ENCODE assay signal across 16 cellular contexts in genomic region chr22:43288807-43289417, GRCh38. TPM values are rescaled to one million over a fixed set of nuclear protein-coding genes. Genes with fewer than 3 reads are reported as not detected.
DNase-seq lines count a peak whose midpoint lies in the region; ATAC-seq, FAIRE-seq and TF ChIP-seq lines count a peak whose summit lies in the region.
"Had no signal": no experiment of that assay in that cellular context is flagged by ENCODE, and none has a peak within 500 bp of the region (broad histone marks: within the 10 kb centered on the region; RNA-seq: fewer than 3 reads in every experiment).

No MANE protein-coding gene starts in this region.

- H3K36me3 ChIP-seq in GM12878 (ENCODE audit: control insufficient read depth in 2 of 2, insufficient read depth in 2 of 2, low read length in 1 of 2) (no peaks in the 10 kb centered on the region), mucosa of descending colon (ENCODE audit: low read depth) (no peaks in the 10 kb centered on the region), thyroid gland (no peaks in the 10 kb centered on the region), Karpas-422 (ENCODE audit: insufficient read depth, low read length) (no peaks in the 10 kb centered on the region)

- H3K4me1 ChIP-seq in GM12878 (ENCODE audit: control insufficient read depth, insufficient read depth, low read length) = no peaks in the 10 kb centered on the region
- H3K4me1 ChIP-seq in mucosa of descending colon (ENCODE audit: low read depth) = peaks cover 5% of the 10 kb centered on the region
- peaks cover 12 to 29% of the 10 kb centered on the region in 2 donors for H3K4me1 ChIP-seq in thyroid gland
- H3K4me1 ChIP-seq in Karpas-422 (ENCODE audit: low read length) = peaks cover 2% of the 10 kb centered on the region; the same call in 1 of the 2 replicates
- H3K4me1 ChIP-seq: body of pancreas had no signal

- RAD21 ChIA-PET in GM12878 (lab: Charles Lee; ENCODE audit: unreplicated experiment) = interaction anchor here (2.3 kb wide), 1 partner anchor 15 kb away, joined by 9 read pairs; no protein-coding TSS in a partner anchor

- no peak overlapping the region for H3K27ac ChIP-seq in GM12878 (ENCODE audit: control insufficient read depth, insufficient read depth)
- H3K27ac ChIP-seq in thyroid gland = peak overlapping the region in 2 of 3 donors; percentile 53 to 58
- H3K27ac ChIP-seq in Karpas-422 (ENCODE audit: low read length) = no peak overlapping the region
- H3K27ac ChIP-seq: body of pancreas, SK-N-MC had no signal

- 55% methylated on average over 12 of the region's 12 CpGs for WGBS in GM12878 (ENCODE audit: insufficient coverage, insufficient replicate concordance, low lambda C conversion rate, missing lambda C conversion rate)
- WGBS in thyroid gland, 2 donors = 71 to 78% methylated on average over 7 to 11 of the region's 12 CpGs

- H3K4me2 ChIP-seq in GM12878 (ENCODE audit: control insufficient read depth, insufficient read depth) = peak overlapping the region; percentile 27; the same call in 1 of the 2 replicates
- H3K4me2 ChIP-seq in Karpas-422 (ENCODE audit: low read depth, low read length, poor library complexity, severe bottlenecking) = no peak overlapping the region

- peaks cover 2% of the 10 kb centered on the region in 2 experiments; a peak in 2 of 4 replicates for H3K27me3 ChIP-seq in GM12878 (replicated peaks in 1 of 2; ENCODE audit: control insufficient read depth in 2 of 2, insufficient read depth in 2 of 2, low read length in 1 of 2)
- H3K27me3 ChIP-seq in thyroid gland = no peaks in the 10 kb centered on the region
- H3K27me3 ChIP-seq in Karpas-422 (ENCODE audit: low read length) = no peaks in the 10 kb centered on the region
- H3K27me3 ChIP-seq: body of pancreas had no signal

- intact Hi-C loops in GM12878 (cut with micrococcal nuclease; ENCODE audit: unreplicated experiment) (no loop called here), mucosa of descending colon (cut with DNase I, micrococcal nuclease) (no loop called here), thyroid gland (cut with DNase I) (no loop called here)

- H3K4me3 Mint-ChIP-seq in activated T-cell treated with anti-CD3 and anti-CD28 coated beads, Interleukin-2, amount 50 U/mL, for 4 hours = peak overlapping the region; percentile 19
- H3K4me3 Mint-ChIP-seq: activated B cell treated with CpG ODN at 0.5 μM for 24 hours; activated T-cell treated with anti-CD3 and anti-CD28 coated beads, Interleukin-2, amount 50 U/mL, for 72 hours; mesothelial cell of epicardium had no signal

- ATAC-seq in activated T-cell treated with anti-CD3 and anti-CD28 coated beads, Interleukin-2, amount 50 U/mL, for 4 hours = peak in 1 of 2 donors; percentile 9
- ATAC-seq in GM12878 = peak; percentile 42
- ATAC-seq in mucosa of descending colon = peak; percentile 5
- no peak for ATAC-seq in activated CD4-positive, CD25-positive, alpha-beta regulatory T cell treated with anti-CD3 and anti-CD28 coated beads, Interleukin-2, amount 50 U/mL, for 24 hours
- ATAC-seq: body of pancreas had no signal

- no peaks in the 10 kb centered on the region for H3K9me3 Mint-ChIP-seq in activated T-cell treated with anti-CD3 and anti-CD28 coated beads, Interleukin-2, amount 50 U/mL, for 4 hours
- H3K9me3 Mint-ChIP-seq: activated B cell treated with CpG ODN at 0.5 μM for 24 hours; activated T-cell treated with anti-CD3 and anti-CD28 coated beads, Interleukin-2, amount 50 U/mL, for 72 hours; mesothelial cell of epicardium had no signal

- H3K4me1 Mint-ChIP-seq in activated T-cell treated with anti-CD3 and anti-CD28 coated beads, Interleukin-2, amount 50 U/mL, for 4 hours (ENCODE audit: low read depth) = peaks cover 6% of the 10 kb centered on the region

- no peak for FAIRE-seq in GM12878 (lab: Jason Lieb, UNC)

- no peak for TF ChIP-seq RAD21 in GM12878 (IDR thresholded peaks at IDR 0.05; ENCODE audit: insufficient read depth, low read depth, low read length)

- H3K4me3 ChIP-seq in GM12878 (no peak overlapping the region), mucosa of descending colon (no peak overlapping the region), thyroid gland (replicated peaks in 1 of 3) (no peak overlapping the region), Karpas-422 (ENCODE audit: low read length) (no peak overlapping the region)
- H3K4me3 ChIP-seq: body of pancreas, SK-N-MC had no signal

- no peaks in the 10 kb centered on the region for H3K36me3 Mint-ChIP-seq in activated T-cell treated with anti-CD3 and anti-CD28 coated beads, Interleukin-2, amount 50 U/mL, for 4 hours (ENCODE audit: insufficient read depth)
- H3K36me3 Mint-ChIP-seq: mesothelial cell of epicardium had no signal

- TF ChIP-seq CTCF in GM12878 (IDR thresholded peaks at IDR 0.05 in 2 of 3, conservative IDR thresholded peaks at IDR 0.05 in 1 of 3; ENCODE audit: control insufficient read depth in 2 of 3, extremely low read depth in 1 of 3, insufficient read depth in 1 of 3, low read depth in 3 of 3, low read length in 3 of 3) (no peak), mucosa of descending colon (IDR thresholded peaks at IDR 0.05) (no peak), thyroid gland (IDR thresholded peaks at IDR 0.05) (no peak)

- no peak for TF ChIP-seq POLR2A in GM12878 (IDR thresholded peaks at IDR 0.05; ENCODE audit: low read depth, low read length)
- TF ChIP-seq POLR2A in thyroid gland (IDR thresholded peaks at IDR 0.05) = no peak

- no peaks in the 10 kb centered on the region for H4K20me1 ChIP-seq in GM12878 (ENCODE audit: control insufficient read depth, insufficient read depth)
- no peaks in the 10 kb centered on the region for H4K20me1 ChIP-seq in Karpas-422 (ENCODE audit: insufficient read depth, low read depth, low read length)

- no peaks in the 10 kb centered on the region for H3K79me2 ChIP-seq in GM12878 (ENCODE audit: control insufficient read depth, insufficient read depth, low read length)
- no peaks in the 10 kb centered on the region for H3K79me2 ChIP-seq in Karpas-422 (ENCODE audit: low read length)

- POLR2A ChIA-PET in GM12878 (lab: Charles Lee) = no interaction called here

- no peaks in the 10 kb centered on the region for H3K9me2 ChIP-seq in Karpas-422 (replicated peaks; ENCODE audit: insufficient read depth, low read length)

- H3K27me3 Mint-ChIP-seq in activated T-cell treated with anti-CD3 and anti-CD28 coated beads, Interleukin-2, amount 50 U/mL, for 4 hours (ENCODE audit: low read depth) = no peaks in the 10 kb centered on the region

- H3K9me3 ChIP-seq in GM12878 (replicated peaks; ENCODE audit: control insufficient read depth, insufficient read depth, low read length) (no peaks in the 10 kb centered on the region), mucosa of descending colon (no peaks in the 10 kb centered on the region), thyroid gland (no peaks in the 10 kb centered on the region), Karpas-422 (ENCODE audit: low read length) (no peaks in the 10 kb centered on the region)
- H3K9me3 ChIP-seq: body of pancreas had no signal

- in situ Hi-C loops in GM12878 (cut with MboI) (no loop called here), G401 (cut with HindIII; ENCODE audit: low sequenced_read_pairs) (no loop called here)

- no peak for DNase-seq in activated T-cell treated with anti-CD3 and anti-CD28 coated beads, Interleukin-2, amount 50 U/mL, for 4 hours
- DNase-seq in activated T-cell treated with anti-CD3 and anti-CD28 coated beads, Interleukin-2, amount 50 U/mL, for 1 hour = no peak
- DNase-seq in GM12878 (ENCODE audit: low read depth, low spot score) (no peak), mucosa of descending colon (no peak), thyroid gland (no peak), G401 (ENCODE audit: low spot score) (no peak), Karpas-422 (no peak)
- DNase-seq: activated B cell treated with CpG ODN at 0.5 μM for 24 hours; activated T-cell treated with anti-CD3 and anti-CD28 coated beads, Interleukin-2, amount 50 U/mL, for 72 hours; body of pancreas; hypothalamus; NCI-H1930; NCI-H82 had no signal

- no peak overlapping the region for H3K9ac ChIP-seq in GM12878 (ENCODE audit: control insufficient read depth, insufficient read depth, low read length)
- no peak overlapping the region for H3K9ac ChIP-seq in Karpas-422 (ENCODE audit: low read length)

- peak overlapping the region; percentile 38; the same call in 1 of the 2 replicates for H2AFZ ChIP-seq in GM12878 (ENCODE audit: control insufficient read depth, low read depth, low read length)
- no peak overlapping the region for H2AFZ ChIP-seq in Karpas-422 (ENCODE audit: low read length)

- BruUV-seq in GM12878 (replicated peaks; lab: Mats Ljungman, UMichigan) = no TSS peak

- SMC1A ChIA-PET in GM12878 (lab: Charles Lee; ENCODE audit: uncharacterized antibody, unreplicated experiment) = interaction anchor here (0.5 kb wide), 1 partner anchor 54 kb away, joined by 3 read pairs; no protein-coding TSS in a partner anchor

- no peak for TF ChIP-seq EP300 in GM12878 (IDR thresholded peaks at IDR 0.05; ENCODE audit: borderline replicate concordance in 1 of 2, control insufficient read depth in 1 of 2, low read depth in 2 of 2, low read length in 2 of 2)

- CTCF ChIA-PET in GM12878 (lab: Yijun Ruan, JAX) = interaction anchor here (1.8 kb wide), 1 partner anchor 15 kb away, joined by 7 read pairs; no protein-coding TSS in a partner anchor

RNA-seq across cellular contexts. Expression of gene SCUBE1, which starts 54.3 kb away (rescaled TPM):
- under 1 TPM in 1 of 3 donors, not detected in 2; 0.08 TPM for total RNA-seq in activated T-cell treated with anti-CD3 and anti-CD28 coated beads, Interleukin-2, amount 50 U/mL, for 4 hours
- not detected in 2 replicates for total RNA-seq in GM12878 (2013; cell fraction: nucleolus; rRNA removed)
- total RNA-seq in GM12878 (2014; rRNA removed) (not detected in 2 replicates), GM12878 (2014; rRNA removed; fragmentation: Illumina TruSeq; extraction: Trizol) (not detected in 2 replicates), GM12878 (2021) (not detected in 2 replicates), mucosa of descending colon (10 to 100 TPM in 1 of 3 donors, 1 to 10 TPM in 2; 3.8 to 20.9 (median 4.7) TPM), thyroid gland (1 to 10 TPM in 2 of 4 donors, under 1 TPM in 2; 0.78 to 3.5 (median 0.95) TPM)
- not detected for polyA plus RNA-seq in GM12878 (2011; ENCODE audit: low read depth)
- polyA plus RNA-seq in GM12878 (2011; rRNA removed) (not detected in 2 replicates), GM12878 (2014; fragmentation: Illumina TruSeq; extraction: Trizol) (not detected in 2 replicates), GM12878 (2014; fragmentation: Nextera tagmentation; extraction: Ambion mirVana) (not detected), GM12878 (2014; rRNA removed) (0.01 TPM in 1 of 2 replicates, not detected in the other), GM12878 (2016; fragmentation: Nextera tagmentation; extraction: Ambion mirVana) (not detected)
- not detected in 2 replicates for polyA plus RNA-seq in GM12878 (2011; cell fraction: cytosol; rRNA removed)
- 0.01 and 0.23 TPM in 2 replicates for polyA plus RNA-seq in GM12878 (2011; cell fraction: nucleus; rRNA removed)
- polyA plus RNA-seq in GM12878 (2012) = not detected in 2 replicates
- polyA minus RNA-seq in GM12878 (2011; rRNA and poly(A)+ RNA removed) = not detected in 2 replicates
- not detected in 2 replicates for polyA minus RNA-seq in GM12878 (2011; cell fraction: cytosol; rRNA and poly(A)+ RNA removed)
- polyA minus RNA-seq in GM12878 (2011; cell fraction: nucleus; rRNA and poly(A)+ RNA removed) = not detected in 2 replicates
- 10.4 and 28.9 TPM in 2 replicates for total RNA-seq in G401 (2014; rRNA removed; shearing (Covaris generic))
- not detected in 2 replicates for total RNA-seq in Karpas-422 (2014; rRNA removed; shearing (Covaris generic); ENCODE audit: low replicate concordance)
- total RNA-seq: activated B cell treated with CpG ODN at 0.5 μM for 24 hours had no signal

Comparison
In these comparisons a context has a peak if more than half of its experiments do, and no peak if none do; other contexts are left out.
1. ATAC-seq: peak in GM12878 (single experiment) and mucosa of descending colon (single experiment); none in activated CD4-positive, CD25-positive, alpha-beta regulatory T cell treated with anti-CD3 and anti-CD28 coated beads, Interleukin-2, amount 50 U/mL, for 24 hours (0 of 2).
2. H3K27ac ChIP-seq: peak in thyroid gland (2 of 3); none in GM12878 (single experiment) and Karpas-422 (single experiment).